11 cellular contexts compared by ENCODE assay signal in genomic region chr14:21219561-21220111, GRCh38. TPM values are rescaled to one million over a fixed set of nuclear protein-coding genes. Genes with fewer than 3 reads are reported as not detected.
A peak's percentile ranks its signal among the peaks of the same experiment; 100 is the strongest.
DNase-seq lines count a peak whose midpoint lies in the region; ATAC-seq and TF ChIP-seq lines count a peak whose summit lies in the region.
"Had no signal": no experiment of that assay in that cellular context is flagged by ENCODE, and none has a peak within 500 bp of the region (broad histone marks: within the 10 kb centered on the region; RNA-seq: fewer than 3 reads in every experiment).

No MANE protein-coding gene starts in this region.

- no peak overlapping the region for H3K27ac ChIP-seq in OCI-LY7 (ENCODE audit: low read depth, low read length, poor library complexity, severe bottlenecking)
- H3K27ac ChIP-seq in parathyroid adenoma, result peak overlapping the region; percentile 30
- H3K27ac ChIP-seq: body of pancreas had no signal

- BruUV-seq in OCI-LY7 (replicated peaks; lab: Mats Ljungman, UMichigan), result TSS peak; percentile 16

- H3K27ac Mint-ChIP-seq in T-helper 1 cell treated with Interleukin-12 subunit alpha and Interleukin-12 subunit beta and Interleukin-4 antibody, amounts not matched to agents 30 μg/mL and 1 μg/mL, for 36 hours, result peak overlapping the region; percentile 33
- H3K27ac Mint-ChIP-seq in effector memory CD8-positive, alpha-beta T cell, result peak overlapping the region; percentile 2 to 50

- DNase-seq in T-helper 1 cell (no peak), OCI-LY7 (ENCODE audit: low spot score) (no peak), CD1c-positive myeloid dendritic cell (ENCODE audit: extremely low spot score) (no peak), DMS 273 (lab: John Stamatoyannopoulos, UW; ENCODE audit: unreplicated experiment) (no peak)
- no peak for DNase-seq in effector memory CD8-positive, alpha-beta T cell
- DNase-seq: body of pancreas, NCI-H1105, NCI-H526 treated with DMSO at 0.1 percent for 48 hours had no signal

- H3K36me3 ChIP-seq in OCI-LY7 (ENCODE audit: insufficient read depth, low read length) (peaks cover 100% of the 10 kb centered on the region), parathyroid adenoma (ENCODE audit: control insufficient read depth, insufficient read depth, low read length) (no peaks in the 10 kb centered on the region)

- peaks cover 69% of the 10 kb centered on the region for H4K20me1 ChIP-seq in OCI-LY7 (ENCODE audit: insufficient read depth, low read length)

- CTCF ChIA-PET in OCI-LY7 (lab: Charles Lee; ENCODE audit: unreplicated experiment), result no interaction called here

- POLR2A ChIA-PET in OCI-LY7 (lab: Charles Lee), result interaction anchor here (0.6 to 1.0 kb wide), 3 partner anchors 12 to 204 kb away, joined by 3 read pairs; no protein-coding TSS in a partner anchor

- peaks cover 48% of the 10 kb centered on the region for H3K4me1 Mint-ChIP-seq in T-helper 1 cell treated with Interleukin-12 subunit alpha and Interleukin-12 subunit beta and Interleukin-4 antibody, amounts not matched to agents 30 μg/mL and 1 μg/mL, for 36 hours (ENCODE audit: low read depth)
- peaks cover 56 to 72% of the 10 kb centered on the region in 2 donors for H3K4me1 Mint-ChIP-seq in effector memory CD8-positive, alpha-beta T cell (ENCODE audit: low read depth in 2 of 2)

- no peaks in the 10 kb centered on the region for H3K4me1 ChIP-seq in OCI-LY7 (ENCODE audit: insufficient read depth, low read length, poor library complexity, severe bottlenecking)
- H3K4me1 ChIP-seq in parathyroid adenoma, result peaks cover 26% of the 10 kb centered on the region

- no peaks in the 10 kb centered on the region for H3K27me3 ChIP-seq in parathyroid adenoma (ENCODE audit: control insufficient read depth, insufficient read depth, low read length)
- H3K27me3 ChIP-seq: body of pancreas had no signal

- H2AFZ ChIP-seq in OCI-LY7 (ENCODE audit: low read length) (no peak overlapping the region), parathyroid adenoma (no peak overlapping the region)

- no peak for ATAC-seq in effector memory CD8-positive, alpha-beta T cell (replicated peaks)
- no peak for ATAC-seq in GM21717 (IDR thresholded peaks at IDR 0.05; ENCODE audit: unreplicated experiment)
- ATAC-seq: body of pancreas had no signal

- H3K4me3 ChIP-seq in OCI-LY7 (ENCODE audit: low read depth, low read length, poor library complexity, severe bottlenecking) (no peak overlapping the region), parathyroid adenoma (ENCODE audit: low read depth, low read length) (no peak overlapping the region)
- H3K4me3 ChIP-seq: body of pancreas had no signal

- no peak overlapping the region for H3K4me2 ChIP-seq in OCI-LY7 (ENCODE audit: low read length)
- H3K4me2 ChIP-seq in parathyroid adenoma (ENCODE audit: low read length), result no peak overlapping the region

- no peaks in the 10 kb centered on the region for H3K9me3 Mint-ChIP-seq in T-helper 1 cell treated with Interleukin-12 subunit alpha and Interleukin-12 subunit beta and Interleukin-4 antibody, amounts not matched to agents 30 μg/mL and 1 μg/mL, for 36 hours
- H3K9me3 Mint-ChIP-seq in effector memory CD8-positive, alpha-beta T cell, result no peaks in the 10 kb centered on the region

- no peak overlapping the region for H3K4me3 Mint-ChIP-seq in T-helper 1 cell treated with Interleukin-12 subunit alpha and Interleukin-12 subunit beta and Interleukin-4 antibody, amounts not matched to agents 30 μg/mL and 1 μg/mL, for 36 hours
- H3K4me3 Mint-ChIP-seq in effector memory CD8-positive, alpha-beta T cell, result peak overlapping the region in 1 of 2 donors; percentile 6

- TF ChIP-seq CTCF in OCI-LY7 (conservative IDR thresholded peaks at IDR 0.05; ENCODE audit: low read length), result no peak
- no peak for TF ChIP-seq CTCF in parathyroid adenoma (IDR thresholded peaks at IDR 0.05)

- H3K9ac ChIP-seq in parathyroid adenoma, result no peak overlapping the region

- no peaks in the 10 kb centered on the region for H3K27me3 Mint-ChIP-seq in T-helper 1 cell treated with Interleukin-12 subunit alpha and Interleukin-12 subunit beta and Interleukin-4 antibody, amounts not matched to agents 30 μg/mL and 1 μg/mL, for 36 hours (ENCODE audit: low read depth)
- H3K27me3 Mint-ChIP-seq in effector memory CD8-positive, alpha-beta T cell, result no peaks in the 10 kb centered on the region

- H3K36me3 Mint-ChIP-seq in T-helper 1 cell treated with Interleukin-12 subunit alpha and Interleukin-12 subunit beta and Interleukin-4 antibody, amounts not matched to agents 30 μg/mL and 1 μg/mL, for 36 hours (ENCODE audit: low read depth), result peaks cover 54% of the 10 kb centered on the region
- peaks cover 99% of the 10 kb centered on the region for H3K36me3 Mint-ChIP-seq in effector memory CD8-positive, alpha-beta T cell (ENCODE audit: insufficient read depth)

- H3K9me2 ChIP-seq in OCI-LY7 (ENCODE audit: insufficient read depth, low read length), result no peaks in the 10 kb centered on the region

- peaks cover 100% of the 10 kb centered on the region for H3K79me2 ChIP-seq in OCI-LY7 (ENCODE audit: insufficient read depth, low read depth, low read length)
- peaks cover 61% of the 10 kb centered on the region for H3K79me2 ChIP-seq in parathyroid adenoma

- H3K9me3 ChIP-seq in OCI-LY7 (ENCODE audit: low read length) (no peaks in the 10 kb centered on the region), parathyroid adenoma (ENCODE audit: control insufficient read depth, low read length) (no peaks in the 10 kb centered on the region)
- H3K9me3 ChIP-seq: body of pancreas had no signal

- intact Hi-C loops in OCI-LY7 (cut with micrococcal nuclease; ENCODE audit: unreplicated experiment), result no loop called here

RNA-seq across cellular contexts. Expression of gene HNRNPC, which starts 49.6 kb away (rescaled TPM):
- 887 and 1,000 TPM in 2 replicates for total RNA-seq in OCI-LY7 (2014; rRNA removed; shearing (Covaris generic))
- 897 and 969 TPM in 2 replicates for total RNA-seq in OCI-LY7 (2022)
